33 cellular contexts compared by ENCODE assay signal in genomic region chr6:53148684-53149083, GRCh38. TPM values are rescaled to one million over a fixed set of nuclear protein-coding genes. Genes with fewer than 3 reads are reported as not detected.
"Had no signal": no experiment of that assay in that cellular context is flagged by ENCODE, and none has a peak within 500 bp of the region (broad histone marks: within the 10 kb centered on the region; RNA-seq: fewer than 3 reads in every experiment).

Gene GCM1 (minus strand): TSS chr6:53148841. CDS start chr6:53145632, 3,209 bp downstream.

- H3K4me1 Mint-ChIP-seq: naive thymus-derived CD8-positive, alpha-beta T cell; neural crest cell had no signal

- H3K9me3 ChIP-seq: gastroesophageal sphincter, right atrium auricular region, testis, uterus had no signal

- H3K27ac ChIP-seq: brain microvascular endothelial cell, coronary artery, dorsolateral prefrontal cortex, gastroesophageal sphincter, hepatocyte, right atrium auricular region, testis, uterus had no signal

- ATAC-seq: effector memory CD8-positive, alpha-beta T cell; gastroesophageal sphincter; naive thymus-derived CD8-positive, alpha-beta T cell had no signal

- H3K4me3 ChIP-seq: coronary artery, dorsolateral prefrontal cortex, gastroesophageal sphincter, hepatocyte, right atrium auricular region, testis, uterus had no signal

- H3K4me3 Mint-ChIP-seq: activated CD4-positive, alpha-beta memory T cell treated with anti-CD3 and anti-CD28 coated beads for 36 hours; activated T-cell treated with anti-CD3 and anti-CD28 coated beads, Interleukin-2, amount 50 U/mL, for 24 hours; effector memory CD8-positive, alpha-beta T cell; naive thymus-derived CD8-positive, alpha-beta T cell; neural crest cell; type B pancreatic cell had no signal

- H3K4me2 ChIP-seq: hepatocyte had no signal

- H3K36me3 ChIP-seq: brain microvascular endothelial cell, gastroesophageal sphincter, right atrium auricular region, uterus had no signal

- H3K4me1 ChIP-seq: right atrium auricular region, testis, uterus had no signal

- H3K36me3 Mint-ChIP-seq: activated CD4-positive, alpha-beta memory T cell treated with anti-CD3 and anti-CD28 coated beads for 36 hours; naive thymus-derived CD8-positive, alpha-beta T cell; type B pancreatic cell had no signal

- H3K27me3 Mint-ChIP-seq: type B pancreatic cell had no signal

- H2AFZ ChIP-seq: hepatocyte had no signal

- H3K9me3 Mint-ChIP-seq: activated CD4-positive, alpha-beta memory T cell treated with anti-CD3 and anti-CD28 coated beads for 36 hours; activated T-cell treated with anti-CD3 and anti-CD28 coated beads, Interleukin-2, amount 50 U/mL, for 24 hours; effector memory CD8-positive, alpha-beta T cell; neural crest cell had no signal

- H3K79me2 ChIP-seq: hepatocyte had no signal

- H3K27me3 ChIP-seq: brain microvascular endothelial cell, gastroesophageal sphincter, hepatocyte, right atrium auricular region, testis, uterus had no signal

- DNase-seq: activated CD4-positive, alpha-beta memory T cell treated with anti-CD3 and anti-CD28 coated beads for 36 hours; activated CD4-positive, alpha-beta T cell treated with anti-CD3 and anti-CD28 coated beads for 48 hours; activated CD8-positive, alpha-beta memory T cell treated with anti-CD3 and anti-CD28 coated beads, Interleukin-2, amount 50 U/mL, for 4 hours; activated gamma-delta T cell treated with Interleukin-2 at 50 U/mL for 16 hours; activated naive CD4-positive, alpha-beta T cell treated with anti-CD3 and anti-CD28 coated beads, Interleukin-2, amount 50 U/mL, for 16 hours; activated T-cell treated with anti-CD3 and anti-CD28 coated beads, Interleukin-2, amount 50 U/mL, for 24 hours; amniotic stem cell; brain microvascular endothelial cell; dorsolateral prefrontal cortex; effector memory CD8-positive, alpha-beta T cell; erythroblast; islet precursor cell; midbrain; naive thymus-derived CD8-positive, alpha-beta T cell; occipital lobe; stimulated activated CD4-positive, alpha-beta T cell treated with anti-CD3 and anti-CD28 coated beads, Interleukin-15, amount 100 ng/mL, for 24 hours; stimulated activated CD4-positive, alpha-beta T cell treated with anti-CD3 and anti-CD28 coated beads, Interleukin-2, amount 100 ng/mL, for 24 hours; stimulated activated naive CD4-positive, alpha-beta T cell treated with Interleukin-2 at 50 U/mL for 16 hours; testis; uterus had no signal

- H3K27ac Mint-ChIP-seq: activated CD4-positive, alpha-beta memory T cell treated with anti-CD3 and anti-CD28 coated beads for 36 hours; activated T-cell treated with anti-CD3 and anti-CD28 coated beads, Interleukin-2, amount 50 U/mL, for 24 hours; effector memory CD8-positive, alpha-beta T cell; naive thymus-derived CD8-positive, alpha-beta T cell; type B pancreatic cell had no signal

RNA-seq across cellular contexts. Expression of gene GCM1, which starts in this region (rescaled TPM):
- total RNA-seq: activated CD4-positive, alpha-beta memory T cell treated with anti-CD3 and anti-CD28 coated beads for 36 hours; astrocyte; cardiac septum; cerebellum; fibroblast of lung; fibroblast of villous mesenchyme; gastroesophageal sphincter; lower leg skin; occipital lobe; pulmonary artery endothelial cell; right atrium auricular region; uterus had no signal
- polyA plus RNA-seq: fibroblast of lung; hepatocyte; naive thymus-derived CD8-positive, alpha-beta T cell had no signal
